Comparison of ENCODE assay signal across 31 cellular contexts in the genomic region with DNA sequence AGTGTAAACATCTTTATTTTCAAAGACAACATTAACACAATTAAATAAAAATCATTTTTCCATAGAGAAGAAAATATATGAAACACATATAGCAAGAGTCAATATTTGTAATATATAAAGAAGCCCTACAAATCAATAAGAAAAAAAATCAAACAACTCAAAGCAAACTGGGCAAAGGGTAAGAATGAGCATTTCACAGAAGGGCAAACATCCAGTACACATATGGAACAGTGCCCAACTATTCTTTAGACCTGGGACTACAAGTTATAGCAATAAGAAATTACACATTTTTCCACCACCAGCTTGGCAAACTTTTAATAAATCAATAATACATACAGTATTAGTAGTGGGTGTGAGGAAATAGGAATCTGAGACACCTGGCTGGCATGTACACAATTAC.
"Had no signal": no experiment of that assay in that cellular context is flagged by ENCODE, and none has a peak within 500 bp of the region (broad histone marks: within the 10 kb centered on the region; RNA-seq: fewer than 3 reads in every experiment).

No MANE protein-coding gene starts in this region.

- H3K9ac ChIP-seq: neural progenitor cell, parathyroid adenoma had no signal

- H3K4me2 ChIP-seq: neural progenitor cell, smooth muscle cell had no signal

- H3K4me3 Mint-ChIP-seq: natural killer cell; nephron; neural progenitor cell; stimulated activated memory B cell treated with anti-CD40 and anti-IgM and Interleukin-4, amounts not matched to agents 10 μg/mL and 1 μg/mL and 100 μg/mL, for 72 hours; stimulated activated naive CD8-positive, alpha-beta T cell treated with anti-CD3 and anti-CD28 coated beads, Interleukin-15, amount 100 ng/mL, for 72 hours; type B pancreatic cell had no signal

- H3K9me3 ChIP-seq: ovary, psoas muscle, spleen, suprapubic skin, testis, tibial artery, transverse colon, upper lobe of right lung, uterus had no signal

- ATAC-seq: natural killer cell; psoas muscle; right cardiac atrium; sciatic nerve; stimulated activated memory B cell treated with anti-CD40 and anti-IgM and Interleukin-4, amounts not matched to agents 10 μg/mL and 1 μg/mL and 100 μg/mL, for 72 hours; stimulated activated naive CD8-positive, alpha-beta T cell treated with anti-CD3 and anti-CD28 coated beads, Interleukin-15, amount 100 ng/mL, for 72 hours; stimulated activated naive CD8-positive, alpha-beta T cell treated with anti-CD3 and anti-CD28 coated beads, Interleukin-15, Interleukin-2, amounts not matched to agents 100 U/mL and 50 U/mL, for 24 hours; upper lobe of right lung had no signal

- DNase-seq: natural killer cell; occipital lobe; ovary; posterior cingulate gyrus; psoas muscle; right cardiac atrium; spleen; stimulated activated CD4-positive, alpha-beta T cell treated with anti-CD3 and anti-CD28 coated beads, Interleukin-12 subunit alpha, Interleukin-12 subunit beta, amount 100 ng/mL, for 4 hours; stimulated activated CD4-positive, alpha-beta T cell treated with anti-CD3 and anti-CD28 coated beads, Interleukin-1b, Interleukin-23, amount 100 ng/mL, for 48 hours; stimulated activated CD4-positive, alpha-beta T cell treated with anti-CD3 and anti-CD28 coated beads, Interleukin-4, amount 100 ng/mL, for 1 hour; stimulated activated CD4-positive, alpha-beta T cell treated with anti-CD3 and anti-CD28 coated beads, Interleukin-4, amount 100 ng/mL, for 4 hours; stimulated activated CD8-positive, alpha-beta memory T cell treated with anti-CD3 and anti-CD28 coated beads, Interleukin-4, amount 100 ng/mL, for 48 hours; stimulated activated naive CD4-positive, alpha-beta T cell; stimulated activated naive CD8-positive, alpha-beta T cell treated with anti-CD3 and anti-CD28 coated beads, Interleukin-15, amount 100 ng/mL, for 72 hours; stimulated activated naive CD8-positive, alpha-beta T cell treated with anti-CD3 and anti-CD28 coated beads, Interleukin-15, Interleukin-2, amounts not matched to agents 100 U/mL and 50 U/mL, for 24 hours; substantia nigra; testis; tibial artery; transverse colon; upper lobe of right lung; uterus had no signal

- H3K9me3 Mint-ChIP-seq: natural killer cell; stimulated activated naive CD8-positive, alpha-beta T cell treated with anti-CD3 and anti-CD28 coated beads, Interleukin-15, amount 100 ng/mL, for 72 hours; type B pancreatic cell had no signal

- H3K27me3 Mint-ChIP-seq: stimulated activated memory B cell treated with anti-CD40 and anti-IgM and Interleukin-4, amounts not matched to agents 10 μg/mL and 1 μg/mL and 100 μg/mL, for 72 hours; type B pancreatic cell had no signal

- H3K27ac Mint-ChIP-seq: natural killer cell; nephron; neural progenitor cell; progenitor cell of endocrine pancreas; stimulated activated memory B cell treated with anti-CD40 and anti-IgM and Interleukin-4, amounts not matched to agents 10 μg/mL and 1 μg/mL and 100 μg/mL, for 72 hours; stimulated activated naive CD8-positive, alpha-beta T cell treated with anti-CD3 and anti-CD28 coated beads, Interleukin-15, amount 100 ng/mL, for 72 hours; type B pancreatic cell had no signal

- H3K4me3 ChIP-seq: neural progenitor cell, ovary, psoas muscle, skin epidermis, smooth muscle cell, spleen, suprapubic skin, testis, tibial artery, transverse colon, upper lobe of right lung, uterus had no signal

- H3K4me1 ChIP-seq: neural progenitor cell, parathyroid adenoma, psoas muscle, spleen, testis, tibial artery, transverse colon, uterus had no signal

- H3K27ac ChIP-seq: neural progenitor cell, ovary, parathyroid adenoma, psoas muscle, spleen, suprapubic skin, testis, tibial artery, transverse colon, upper lobe of right lung, uterus had no signal

- H3K36me3 Mint-ChIP-seq: natural killer cell; neural progenitor cell; stimulated activated memory B cell treated with anti-CD40 and anti-IgM and Interleukin-4, amounts not matched to agents 10 μg/mL and 1 μg/mL and 100 μg/mL, for 72 hours; type B pancreatic cell had no signal

- H3K27me3 ChIP-seq: neural progenitor cell, ovary, suprapubic skin, testis, tibial artery, transverse colon, upper lobe of right lung, uterus had no signal

- H3K79me2 ChIP-seq: parathyroid adenoma had no signal

- H3K36me3 ChIP-seq: neural progenitor cell, ovary, spleen, suprapubic skin, tibial artery, transverse colon, upper lobe of right lung, uterus had no signal

- H2AFZ ChIP-seq: neural progenitor cell, parathyroid adenoma had no signal

- H3K4me1 Mint-ChIP-seq: natural killer cell; nephron; neural progenitor cell; stimulated activated memory B cell treated with anti-CD40 and anti-IgM and Interleukin-4, amounts not matched to agents 10 μg/mL and 1 μg/mL and 100 μg/mL, for 72 hours; stimulated activated naive CD8-positive, alpha-beta T cell treated with anti-CD3 and anti-CD28 coated beads, Interleukin-15, amount 100 ng/mL, for 72 hours had no signal
